ENCODE assay signal across 1 cellular context in the genomic region with DNA sequence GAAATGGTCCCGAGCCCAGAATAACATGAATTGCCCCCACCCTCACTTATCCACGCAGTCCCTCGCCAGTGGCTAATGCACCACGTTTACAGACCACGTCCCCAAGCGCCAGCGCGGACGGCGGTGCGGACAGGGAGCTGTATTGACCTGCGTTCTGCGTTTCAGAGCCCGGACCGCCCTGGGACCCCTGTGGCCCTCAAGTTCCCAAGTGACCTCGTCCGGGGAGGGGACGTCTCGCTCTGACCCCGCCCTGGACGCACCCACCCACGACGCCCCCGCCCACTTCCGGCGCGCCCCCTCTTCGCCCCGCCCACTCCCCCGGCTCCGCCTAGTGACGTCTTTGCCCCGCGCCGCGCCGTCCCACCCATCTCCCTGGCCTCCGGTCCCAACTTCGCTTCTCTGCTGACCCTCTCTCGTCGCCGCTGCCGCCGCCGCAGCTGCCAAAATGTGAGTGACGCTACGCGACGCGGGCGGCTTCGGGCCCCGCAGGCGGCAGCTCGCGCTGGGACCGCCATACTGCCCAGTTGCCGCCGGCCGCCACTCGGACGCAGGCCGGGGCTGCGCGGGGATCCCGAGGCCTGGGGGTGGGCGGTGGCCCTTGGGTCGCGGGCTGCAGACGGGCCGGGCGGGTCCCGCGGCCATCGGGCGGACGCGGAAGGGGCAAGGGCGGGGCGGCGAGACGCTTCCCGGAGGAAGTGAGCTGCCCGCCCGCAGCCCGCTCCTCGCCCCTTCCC.
A peak's percentile ranks its signal among the peaks of the same experiment; 100 is the strongest.
TF ChIP-seq lines count a peak whose summit lies in the region.

A gene with protein sequence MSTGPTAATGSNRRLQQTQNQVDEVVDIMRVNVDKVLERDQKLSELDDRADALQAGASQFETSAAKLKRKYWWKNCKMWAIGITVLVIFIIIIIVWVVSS (plus strand): TSS at position 358 of the 734 bp plus-strand sequence. CDS start 88 bp downstream, at position 446.

TF ChIP-seq in HepG2, 621 proteins besides CTCF, POLR2A, EP300 and RAD21 (continued from another document and continues in another):
- peak; percentile 86 for TF ChIP-seq THRA (CRISPR knock-in tag; IDR thresholded peaks at IDR 0.05; ENCODE audit: borderline replicate concordance)
- TF ChIP-seq MED13 (CRISPR knock-in tag; IDR thresholded peaks at IDR 0.05): no peak
- TF ChIP-seq ZNF552 (CRISPR knock-in tag; IDR thresholded peaks at IDR 0.05; ENCODE audit: borderline replicate concordance): 0 out of 2 replicates have a peak, but pooled peaks have one; percentile 33
- TF ChIP-seq SCMH1 (CRISPR knock-in tag; IDR thresholded peaks at IDR 0.05; ENCODE audit: borderline replicate concordance): no peak
- no peak for TF ChIP-seq MAF1 (CRISPR knock-in tag; IDR thresholded peaks at IDR 0.05; ENCODE audit: borderline replicate concordance)
- TF ChIP-seq, protein P1, sequence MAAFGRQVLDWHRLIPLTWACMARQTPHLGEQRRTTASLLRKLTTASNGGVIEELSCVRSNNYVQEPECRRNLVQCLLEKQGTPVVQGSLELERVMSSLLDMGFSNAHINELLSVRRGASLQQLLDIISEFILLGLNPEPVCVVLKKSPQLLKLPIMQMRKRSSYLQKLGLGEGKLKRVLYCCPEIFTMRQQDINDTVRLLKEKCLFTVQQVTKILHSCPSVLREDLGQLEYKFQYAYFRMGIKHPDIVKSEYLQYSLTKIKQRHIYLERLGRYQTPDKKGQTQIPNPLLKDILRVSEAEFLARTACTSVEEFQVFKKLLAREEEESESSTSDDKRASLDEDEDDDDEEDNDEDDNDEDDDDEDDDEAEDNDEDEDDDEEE (CRISPR knock-in tag; IDR thresholded peaks at IDR 0.05): peak; percentile 68; the same call in 1 of the 2 replicates
- peak; percentile 50; the same call in 1 of the 2 replicates for TF ChIP-seq SIN3A (IDR thresholded peaks at IDR 0.05; ENCODE audit: borderline replicate concordance, low read depth, low read length)
- TF ChIP-seq TEF (CRISPR knock-in tag; IDR thresholded peaks at IDR 0.05): 0 out of 2 replicates have a peak, but pooled peaks have one; percentile 32
- peak; percentile 56 for TF ChIP-seq RXRA (CRISPR knock-in tag; IDR thresholded peaks at IDR 0.05)
- TF ChIP-seq BHLHE40 (IDR thresholded peaks at IDR 0.05; ENCODE audit: low read length): no peak
- TF ChIP-seq, protein P2, sequence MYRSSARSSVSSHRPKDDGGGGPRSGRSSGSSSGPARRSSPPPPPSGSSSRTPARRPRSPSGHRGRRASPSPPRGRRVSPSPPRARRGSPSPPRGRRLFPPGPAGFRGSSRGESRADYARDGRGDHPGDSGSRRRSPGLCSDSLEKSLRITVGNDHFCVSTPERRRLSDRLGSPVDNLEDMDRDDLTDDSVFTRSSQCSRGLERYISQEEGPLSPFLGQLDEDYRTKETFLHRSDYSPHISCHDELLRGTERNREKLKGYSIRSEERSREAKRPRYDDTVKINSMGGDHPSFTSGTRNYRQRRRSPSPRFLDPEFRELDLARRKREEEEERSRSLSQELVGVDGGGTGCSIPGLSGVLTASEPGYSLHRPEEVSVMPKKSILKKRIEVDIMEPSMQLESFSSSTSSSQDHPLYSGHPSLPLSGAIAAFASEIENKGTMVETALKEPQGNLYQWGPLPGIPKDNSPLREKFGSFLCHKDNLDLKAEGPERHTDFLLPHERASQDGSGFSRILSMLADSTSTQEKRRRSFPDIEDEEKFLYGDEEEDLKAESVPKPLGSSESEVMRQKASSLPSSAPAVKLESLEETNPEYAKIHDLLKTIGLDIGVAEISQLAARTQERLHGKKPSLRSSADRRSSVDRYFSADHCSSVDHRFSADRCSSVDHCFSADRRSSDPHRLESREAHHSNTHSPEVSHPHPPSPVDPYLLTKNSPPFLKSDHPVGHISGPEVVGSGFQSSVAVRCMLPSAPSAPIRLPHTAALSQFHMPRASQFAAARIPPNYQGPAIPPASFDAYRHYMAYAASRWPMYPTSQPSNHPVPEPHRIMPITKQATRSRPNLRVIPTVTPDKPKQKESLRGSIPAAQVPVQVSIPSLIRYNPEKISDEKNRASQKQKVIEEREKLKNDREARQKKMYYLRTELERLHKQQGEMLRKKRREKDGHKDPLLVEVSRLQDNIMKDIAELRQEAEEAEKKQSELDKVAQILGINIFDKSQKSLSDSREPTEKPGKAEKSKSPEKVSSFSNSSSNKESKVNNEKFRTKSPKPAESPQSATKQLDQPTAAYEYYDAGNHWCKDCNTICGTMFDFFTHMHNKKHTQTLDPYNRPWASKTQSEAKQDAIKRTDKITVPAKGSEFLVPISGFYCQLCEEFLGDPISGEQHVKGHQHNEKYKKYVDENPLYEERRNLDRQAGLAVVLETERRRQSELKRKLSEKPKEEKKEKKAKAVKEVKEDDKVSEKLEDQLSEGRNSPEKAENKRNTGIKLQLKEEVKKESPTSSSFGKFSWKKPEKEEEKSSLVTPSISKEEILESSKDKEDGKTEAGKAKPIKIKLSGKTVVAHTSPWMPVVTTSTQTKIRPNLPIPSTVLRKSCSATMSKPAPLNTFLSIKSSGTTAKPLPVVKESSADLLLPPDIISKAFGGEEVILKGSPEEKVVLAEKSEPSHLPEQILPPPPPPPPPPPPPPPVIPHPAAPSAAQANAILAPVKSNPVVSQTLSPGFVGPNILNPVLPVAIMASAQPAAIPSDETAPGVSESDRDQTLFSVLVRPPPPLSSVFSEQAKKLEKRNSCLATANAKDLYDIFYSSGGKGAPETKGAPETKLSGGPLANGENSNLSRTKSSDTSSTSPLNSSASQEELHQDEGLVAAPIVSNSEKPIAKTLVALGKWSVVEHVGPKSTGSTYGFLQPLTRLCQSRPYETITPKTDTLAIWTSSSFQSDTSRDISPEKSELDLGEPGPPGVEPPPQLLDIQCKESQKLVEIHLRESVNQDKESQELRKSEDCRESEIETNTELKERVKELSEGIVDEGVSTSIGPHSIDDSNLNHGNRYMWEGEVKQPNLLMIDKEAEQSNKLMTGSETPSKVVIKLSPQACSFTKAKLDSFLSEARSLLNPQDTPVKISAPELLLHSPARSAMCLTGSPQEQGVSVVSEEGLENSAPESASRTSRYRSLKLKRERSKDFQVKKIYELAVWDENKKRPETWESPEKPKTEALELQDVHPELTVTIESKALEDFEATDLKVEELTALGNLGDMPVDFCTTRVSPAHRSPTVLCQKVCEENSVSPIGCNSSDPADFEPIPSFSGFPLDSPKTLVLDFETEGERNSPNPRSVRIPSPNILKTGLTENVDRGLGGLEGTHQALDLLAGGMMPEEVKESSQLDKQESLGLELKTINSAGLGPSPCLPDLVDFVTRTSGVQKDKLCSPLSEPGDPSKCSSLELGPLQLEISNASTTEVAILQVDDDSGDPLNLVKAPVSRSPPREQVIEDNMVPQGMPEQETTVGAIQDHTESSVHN (CRISPR knock-in tag; IDR thresholded peaks at IDR 0.05): no peak
- peak; percentile 22; the same call in 1 of the 2 replicates for TF ChIP-seq MXD1 (CRISPR knock-in tag; IDR thresholded peaks at IDR 0.05)
- TF ChIP-seq ZNF609 (CRISPR knock-in tag; IDR thresholded peaks at IDR 0.05; ENCODE audit: borderline replicate concordance): peak; percentile 27; the same call in 1 of the 2 replicates
- TF ChIP-seq, protein P3, sequence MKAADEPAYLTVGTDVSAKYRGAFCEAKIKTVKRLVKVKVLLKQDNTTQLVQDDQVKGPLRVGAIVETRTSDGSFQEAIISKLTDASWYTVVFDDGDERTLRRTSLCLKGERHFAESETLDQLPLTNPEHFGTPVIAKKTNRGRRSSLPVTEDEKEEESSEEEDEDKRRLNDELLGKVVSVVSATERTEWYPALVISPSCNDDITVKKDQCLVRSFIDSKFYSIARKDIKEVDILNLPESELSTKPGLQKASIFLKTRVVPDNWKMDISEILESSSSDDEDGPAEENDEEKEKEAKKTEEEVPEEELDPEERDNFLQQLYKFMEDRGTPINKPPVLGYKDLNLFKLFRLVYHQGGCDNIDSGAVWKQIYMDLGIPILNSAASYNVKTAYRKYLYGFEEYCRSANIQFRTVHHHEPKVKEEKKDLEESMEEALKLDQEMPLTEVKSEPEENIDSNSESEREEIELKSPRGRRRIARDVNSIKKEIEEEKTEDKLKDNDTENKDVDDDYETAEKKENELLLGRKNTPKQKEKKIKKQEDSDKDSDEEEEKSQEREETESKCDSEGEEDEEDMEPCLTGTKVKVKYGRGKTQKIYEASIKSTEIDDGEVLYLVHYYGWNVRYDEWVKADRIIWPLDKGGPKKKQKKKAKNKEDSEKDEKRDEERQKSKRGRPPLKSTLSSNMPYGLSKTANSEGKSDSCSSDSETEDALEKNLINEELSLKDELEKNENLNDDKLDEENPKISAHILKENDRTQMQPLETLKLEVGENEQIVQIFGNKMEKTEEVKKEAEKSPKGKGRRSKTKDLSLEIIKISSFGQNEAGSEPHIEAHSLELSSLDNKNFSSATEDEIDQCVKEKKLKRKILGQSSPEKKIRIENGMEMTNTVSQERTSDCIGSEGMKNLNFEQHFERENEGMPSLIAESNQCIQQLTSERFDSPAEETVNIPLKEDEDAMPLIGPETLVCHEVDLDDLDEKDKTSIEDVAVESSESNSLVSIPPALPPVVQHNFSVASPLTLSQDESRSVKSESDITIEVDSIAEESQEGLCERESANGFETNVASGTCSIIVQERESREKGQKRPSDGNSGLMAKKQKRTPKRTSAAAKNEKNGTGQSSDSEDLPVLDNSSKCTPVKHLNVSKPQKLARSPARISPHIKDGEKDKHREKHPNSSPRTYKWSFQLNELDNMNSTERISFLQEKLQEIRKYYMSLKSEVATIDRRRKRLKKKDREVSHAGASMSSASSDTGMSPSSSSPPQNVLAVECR (CRISPR knock-in tag; IDR thresholded peaks at IDR 0.05; ENCODE audit: borderline replicate concordance): peak; percentile 81; the same call in 1 of the 2 replicates
- no peak for TF ChIP-seq SRSF4 (IDR thresholded peaks at IDR 0.05; ENCODE audit: low read depth, low read length, poor library complexity, severe bottlenecking)
- peak; percentile 96 for TF ChIP-seq HDAC1 (CRISPR knock-in tag; IDR thresholded peaks at IDR 0.05)
- TF ChIP-seq ZNF274 (CRISPR knock-in tag; IDR thresholded peaks at IDR 0.05): peak; percentile 82
- TF ChIP-seq ATF4 (CRISPR knock-in tag; IDR thresholded peaks at IDR 0.05): no peak
- peak; percentile 71; the same call in 1 of the 2 replicates for TF ChIP-seq GMEB1 (CRISPR knock-in tag; IDR thresholded peaks at IDR 0.05; ENCODE audit: borderline replicate concordance)
- peak; percentile 8; the same call in 1 of the 2 replicates for TF ChIP-seq BCL6 (CRISPR knock-in tag; IDR thresholded peaks at IDR 0.05)
- TF ChIP-seq HOXA3 (CRISPR knock-in tag; IDR thresholded peaks at IDR 0.05): peak; percentile 76
